In genomic region chr15:72252663-72253299, GRCh38 we compare ENCODE assay signal across 3 cellular contexts.
A peak's percentile ranks its signal among the peaks of the same experiment; 100 is the strongest.
TF ChIP-seq lines count a peak whose summit lies in the region.

No MANE protein-coding gene starts in this region.

TF ChIP-seq in A549, 52 proteins besides CTCF, POLR2A, EP300 and RAD21:
- TF ChIP-seq CEBPB (IDR thresholded peaks at IDR 0.05) = peak; percentile 14 to 49; a peak in 1 of 4 replicates
- TF ChIP-seq MAX (IDR thresholded peaks at IDR 0.05) = no peak
TF ChIP-seq in A549: peak in this region for 1.

TF ChIP-seq in HEK293, 187 proteins besides CTCF, POLR2A, EP300 and RAD21:
- peak; percentile 78 for TF ChIP-seq ZNF121 (tag by site-specific recombination; IDR thresholded peaks at IDR 0.05)
- no peak for TF ChIP-seq PRDM4 (tag by site-specific recombination; IDR thresholded peaks at IDR 0.05)

TF ChIP-seq in K562, 482 proteins besides CTCF, POLR2A, EP300 and RAD21:
- peak; percentile 70 for TF ChIP-seq CEBPB (tag; IDR thresholded peaks at IDR 0.05)
- no peak for TF ChIP-seq SNAPC5 (CRISPR knock-in tag; IDR thresholded peaks at IDR 0.05)
- no peak for TF ChIP-seq ZNF146 (CRISPR knock-in tag; IDR thresholded peaks at IDR 0.05; ENCODE audit: unreplicated experiment)
- peak; percentile 56 for TF ChIP-seq ZNF121 (CRISPR knock-in tag; conservative IDR thresholded peaks at IDR 0.05)
- no peak for TF ChIP-seq CEBPG (CRISPR knock-in tag; IDR thresholded peaks at IDR 0.05)
- TF ChIP-seq CEBPG (tag; conservative IDR thresholded peaks at IDR 0.05 in 1 of 2, IDR thresholded peaks at IDR 0.05 in 1 of 2) = peak in 1 of 2 experiments; percentile 69; a peak in 2 of 4 replicates
TF ChIP-seq in K562: peak in this region for 3.
